In genomic region chr14:34781242-34781641, GRCh38 we compare ENCODE assay signal across 11 cellular contexts.
A peak's percentile ranks its signal among the peaks of the same experiment; 100 is the strongest.
DNase-seq lines count a peak whose midpoint lies in the region; ATAC-seq, FAIRE-seq and TF ChIP-seq lines count a peak whose summit lies in the region.
"Had no signal": no experiment of that assay in that cellular context is flagged by ENCODE, and none has a peak within 500 bp of the region (broad histone marks: within the 10 kb centered on the region; RNA-seq: fewer than 3 reads in every experiment).

No MANE protein-coding gene starts in this region.

- DNase-seq in activated CD4-positive, alpha-beta memory T cell treated with anti-CD3 and anti-CD28 coated beads for 36 hours, result peak; percentile 22
- no peak for DNase-seq in activated CD4-positive, alpha-beta memory T cell treated with anti-CD3 and anti-CD28 coated beads, Interleukin-2, amount 10 ng/mL, durations not matched to agents 7 days and 5 days
- peak; percentile 95 for DNase-seq in endothelial cell of umbilical vein (ENCODE audit: low read depth, low spot score)
- no peak for DNase-seq in osteocyte (ENCODE audit: extremely low spot score, unreplicated experiment)
- DNase-seq in COR-L47 (lab: John Stamatoyannopoulos, UW), result no peak
- DNase-seq in C1 segment of cervical spinal cord (lab: John Stamatoyannopoulos, UW), result no peak
- DNase-seq: NCI-H187 treated with DMSO at 0.1 percent for 48 hours had no signal

- no peaks in the 10 kb centered on the region for H3K27me3 Mint-ChIP-seq in activated CD4-positive, alpha-beta memory T cell treated with anti-CD3 and anti-CD28 coated beads for 36 hours
- H3K27me3 Mint-ChIP-seq in activated CD4-positive, alpha-beta memory T cell treated with anti-CD3 and anti-CD28 coated beads, Interleukin-2, amount 10 ng/mL, durations not matched to agents 7 days and 5 days, result no peaks in the 10 kb centered on the region
- no peaks in the 10 kb centered on the region for H3K27me3 Mint-ChIP-seq in osteocyte (ENCODE audit: unreplicated experiment)
- H3K27me3 Mint-ChIP-seq: activated naive CD8-positive, alpha-beta T cell had no signal

- H3K9me3 ChIP-seq in OCI-LY3 (ENCODE audit: insufficient read depth, low read length), result no peaks in the 10 kb centered on the region
- H3K9me3 ChIP-seq in endothelial cell of umbilical vein (replicated peaks; ENCODE audit: control insufficient read depth, insufficient read depth, low read length), result no peaks in the 10 kb centered on the region
- H3K9me3 ChIP-seq: BLaER1 treated with 17β-estradiol and CSF1 and Interleukin-3, amounts not matched to agents 10 nM and 100 nM had no signal

- BruUV-seq in endothelial cell of umbilical vein (replicated peaks; lab: Mats Ljungman, UMichigan), result no TSS peak

- H3K9me3 Mint-ChIP-seq in activated CD4-positive, alpha-beta memory T cell treated with anti-CD3 and anti-CD28 coated beads for 36 hours, result no peaks in the 10 kb centered on the region
- no peaks in the 10 kb centered on the region for H3K9me3 Mint-ChIP-seq in activated CD4-positive, alpha-beta memory T cell treated with anti-CD3 and anti-CD28 coated beads, Interleukin-2, amount 10 ng/mL, durations not matched to agents 7 days and 5 days
- no peaks in the 10 kb centered on the region for H3K9me3 Mint-ChIP-seq in osteocyte (ENCODE audit: unreplicated experiment)

- H3K9ac ChIP-seq in OCI-LY3 (ENCODE audit: low read length) (no peak overlapping the region), endothelial cell of umbilical vein (replicated peaks; ENCODE audit: extremely low read depth, insufficient read depth, low read length) (peak overlapping the region; percentile 66)

- intact Hi-C loops in activated CD4-positive, alpha-beta memory T cell treated with anti-CD3 and anti-CD28 coated beads for 36 hours (cut with micrococcal nuclease), result no loop called here
- intact Hi-C loops in endothelial cell of umbilical vein (cut with micrococcal nuclease), result loop anchor here (1.0 to 10.0 kb wide), 4 partner anchors 94 to 621 kb away; partner anchors contain the start of genes BAZ1A, NFKBIA and SRP54

- H3K27ac Mint-ChIP-seq in activated CD4-positive, alpha-beta memory T cell treated with anti-CD3 and anti-CD28 coated beads for 36 hours, result peak overlapping the region; percentile 13
- H3K27ac Mint-ChIP-seq in activated CD4-positive, alpha-beta memory T cell treated with anti-CD3 and anti-CD28 coated beads, Interleukin-2, amount 10 ng/mL, durations not matched to agents 7 days and 5 days, result no peak overlapping the region
- H3K27ac Mint-ChIP-seq in osteocyte (ENCODE audit: unreplicated experiment), result peak overlapping the region; percentile 27

- no peak for ATAC-seq in HG03108 (IDR thresholded peaks at IDR 0.05; ENCODE audit: unreplicated experiment)

- H3K36me3 Mint-ChIP-seq in activated CD4-positive, alpha-beta memory T cell treated with anti-CD3 and anti-CD28 coated beads for 36 hours, result peaks cover 48% of the 10 kb centered on the region
- H3K36me3 Mint-ChIP-seq in activated CD4-positive, alpha-beta memory T cell treated with anti-CD3 and anti-CD28 coated beads, Interleukin-2, amount 10 ng/mL, durations not matched to agents 7 days and 5 days (ENCODE audit: low read depth), result peaks cover 64% of the 10 kb centered on the region
- H3K36me3 Mint-ChIP-seq in osteocyte (ENCODE audit: unreplicated experiment), result peaks cover 50% of the 10 kb centered on the region

- POLR2A ChIA-PET in activated CD4-positive, alpha-beta memory T cell treated with anti-CD3 and anti-CD28 coated beads for 36 hours (lab: Charles Lee), result interaction anchor here (0.8 kb wide), 1 partner anchor 265 kb away, joined by 4 read pairs; the partner anchor contains the start of gene FAM177A1
- POLR2A ChIA-PET in activated CD4-positive, alpha-beta memory T cell treated with anti-CD3 and anti-CD28 coated beads, Interleukin-2, amount 10 ng/mL, durations not matched to agents 7 days and 5 days (lab: Charles Lee), result no interaction called here
- POLR2A ChIA-PET in endothelial cell of umbilical vein (lab: Charles Lee), result interaction anchor here (0.8 to 1.0 kb wide), 3 partner anchors 26 to 94 kb away, joined by 3 to 4 read pairs (median 3); partner anchors contain the start of gene BAZ1A

- no peak for TF ChIP-seq CTCF in OCI-LY3 (IDR thresholded peaks at IDR 0.05; ENCODE audit: low read depth, low read length)
- no peak for TF ChIP-seq CTCF in endothelial cell of umbilical vein (IDR thresholded peaks at IDR 0.05; ENCODE audit: extremely low read depth in 1 of 2, insufficient read depth in 1 of 2, low read depth in 1 of 2, low read length in 2 of 2)
- no peak for TF ChIP-seq CTCF in osteocyte (IDR thresholded peaks at IDR 0.05)

- peaks cover 26% of the 10 kb centered on the region for H3K4me1 ChIP-seq in OCI-LY3 (ENCODE audit: low read length)
- peaks cover 22% of the 10 kb centered on the region for H3K4me1 ChIP-seq in endothelial cell of umbilical vein (ENCODE audit: control insufficient read depth, extremely low read depth, insufficient read depth, low read length)

- peak; percentile 34 for TF ChIP-seq POLR2A in endothelial cell of umbilical vein (IDR thresholded peaks at IDR 0.05; ENCODE audit: low read depth, low read length)

- peak; percentile 80 for FAIRE-seq in endothelial cell of umbilical vein (lab: Jason Lieb, UNC)

- H3K4me3 ChIP-seq in OCI-LY3 (ENCODE audit: low read length) (no peak overlapping the region), endothelial cell of umbilical vein (replicated peaks in 1 of 3; ENCODE audit: insufficient read depth in 1 of 3, low read depth in 1 of 3, low read length in 3 of 3) (peak overlapping the region in 1 of 3 experiments; percentile 40)
- H3K4me3 ChIP-seq: BLaER1 treated with 17β-estradiol and CSF1 and Interleukin-3, amounts not matched to agents 10 nM and 100 nM had no signal

- H2AFZ ChIP-seq in OCI-LY3 (ENCODE audit: low read depth, low read length), result no peak overlapping the region
- no peak overlapping the region for H2AFZ ChIP-seq in endothelial cell of umbilical vein (ENCODE audit: low read depth, low read length)

- H3K27me3 ChIP-seq in OCI-LY3 (ENCODE audit: low read depth, low read length), result no peaks in the 10 kb centered on the region
- no peaks in the 10 kb centered on the region for H3K27me3 ChIP-seq in endothelial cell of umbilical vein (ENCODE audit: control insufficient read depth in 2 of 2, insufficient read depth in 2 of 2, low read length in 2 of 2)
- H3K27me3 ChIP-seq: BLaER1 treated with 17β-estradiol and CSF1 and Interleukin-3, amounts not matched to agents 10 nM and 100 nM had no signal

- H3K4me1 Mint-ChIP-seq in activated CD4-positive, alpha-beta memory T cell treated with anti-CD3 and anti-CD28 coated beads for 36 hours (ENCODE audit: low read depth), result peaks cover 6% of the 10 kb centered on the region
- H3K4me1 Mint-ChIP-seq in activated CD4-positive, alpha-beta memory T cell treated with anti-CD3 and anti-CD28 coated beads, Interleukin-2, amount 10 ng/mL, durations not matched to agents 7 days and 5 days, result peaks cover 15% of the 10 kb centered on the region
- peaks cover 3% of the 10 kb centered on the region for H3K4me1 Mint-ChIP-seq in osteocyte (ENCODE audit: unreplicated experiment)

- H3K79me2 ChIP-seq in OCI-LY3 (ENCODE audit: low read length) (no peaks in the 10 kb centered on the region), endothelial cell of umbilical vein (ENCODE audit: control insufficient read depth, insufficient read depth, low read length) (no peaks in the 10 kb centered on the region)

- dilution Hi-C loops in endothelial cell of umbilical vein (cut with MboI; ENCODE audit: extremely low pct_ligation_motif_present, low sequenced_read_pairs), result no loop called here

- H3K27ac ChIP-seq in OCI-LY3 (ENCODE audit: low read length) (peak overlapping the region; percentile 31), endothelial cell of umbilical vein (ENCODE audit: insufficient read depth, low read depth, low read length) (peak overlapping the region; percentile 95)

- no peak overlapping the region for H3K4me3 Mint-ChIP-seq in activated CD4-positive, alpha-beta memory T cell treated with anti-CD3 and anti-CD28 coated beads for 36 hours
- no peak overlapping the region for H3K4me3 Mint-ChIP-seq in activated CD4-positive, alpha-beta memory T cell treated with anti-CD3 and anti-CD28 coated beads, Interleukin-2, amount 10 ng/mL, durations not matched to agents 7 days and 5 days
- no peak overlapping the region for H3K4me3 Mint-ChIP-seq in osteocyte (ENCODE audit: unreplicated experiment)
- H3K4me3 Mint-ChIP-seq: activated naive CD8-positive, alpha-beta T cell had no signal

- H3K4me2 ChIP-seq in OCI-LY3 (ENCODE audit: low read length), result no peak overlapping the region
- peak overlapping the region; percentile 73 for H3K4me2 ChIP-seq in endothelial cell of umbilical vein (ENCODE audit: insufficient read depth, low read length)

- peaks cover 49% of the 10 kb centered on the region for H3K36me3 ChIP-seq in OCI-LY3 (replicated peaks; ENCODE audit: low read depth, low read length)
- H3K36me3 ChIP-seq in endothelial cell of umbilical vein (ENCODE audit: control insufficient read depth in 2 of 2, extremely low read depth in 1 of 2, insufficient read depth in 2 of 2, low read length in 2 of 2), result peaks cover under 1 to 10% of the 10 kb centered on the region in 2 experiments

- CTCF ChIA-PET in activated CD4-positive, alpha-beta memory T cell treated with anti-CD3 and anti-CD28 coated beads for 36 hours (lab: Charles Lee), result no interaction called here
- CTCF ChIA-PET in activated CD4-positive, alpha-beta memory T cell treated with anti-CD3 and anti-CD28 coated beads, Interleukin-2, amount 10 ng/mL, durations not matched to agents 7 days and 5 days (lab: Charles Lee), result no interaction called here
- CTCF ChIA-PET in endothelial cell of umbilical vein (lab: Charles Lee), result interaction anchor here (1.3 to 1.8 kb wide), 3 partner anchors 13 to 58 kb away, joined by 4 to 7 read pairs (median 6); no protein-coding TSS in a partner anchor

- H4K20me1 ChIP-seq in OCI-LY3 (ENCODE audit: insufficient read depth, low read length) (no peaks in the 10 kb centered on the region), endothelial cell of umbilical vein (replicated peaks; ENCODE audit: control insufficient read depth, extremely low read depth, insufficient read depth, low read length) (no peaks in the 10 kb centered on the region)

- no peaks in the 10 kb centered on the region for H3K9me1 ChIP-seq in endothelial cell of umbilical vein (replicated peaks; ENCODE audit: control insufficient read depth, extremely low read depth, insufficient read depth, low read length)

TF ChIP-seq in endothelial cell of umbilical vein, 7 proteins besides CTCF, POLR2A, EP300 and RAD21:
- peak; percentile 67 for TF ChIP-seq POLR2AphosphoS5 (IDR thresholded peaks at IDR 0.05; ENCODE audit: insufficient read depth, low read depth, low read length)
- no peak for TF ChIP-seq MYC (IDR thresholded peaks at IDR 0.05; ENCODE audit: low read depth, low read length)
- TF ChIP-seq JUN (IDR thresholded peaks at IDR 0.05; ENCODE audit: borderline replicate concordance, insufficient read depth, insufficient read length, low read depth), result peak; percentile 99
- peak; percentile 77 for TF ChIP-seq FOS (IDR thresholded peaks at IDR 0.05; ENCODE audit: borderline replicate concordance, insufficient read depth, low read length)
- no peak for TF ChIP-seq GATA2 (IDR thresholded peaks at IDR 0.05; ENCODE audit: insufficient read depth, insufficient read length, low read depth, low read length)

Comparison
In these comparisons a context has a peak if more than half of its experiments do, and no peak if none do; other contexts are left out.
1. DNase-seq: peak in activated CD4-positive, alpha-beta memory T cell treated with anti-CD3 and anti-CD28 coated beads for 36 hours (single experiment) and endothelial cell of umbilical vein (single experiment); none in activated CD4-positive, alpha-beta memory T cell treated with anti-CD3 and anti-CD28 coated beads, Interleukin-2, amount 10 ng/mL, durations not matched to agents 7 days and 5 days (single experiment), osteocyte (single experiment), COR-L47 (single experiment) and C1 segment of cervical spinal cord (0 of 14).